In genomic region chr3:143963946-143964345, GRCh38 we compare ENCODE assay signal across 24 cellular contexts.
"Had no signal": no experiment of that assay in that cellular context is flagged by ENCODE, and none has a peak within 500 bp of the region (broad histone marks: within the 10 kb centered on the region; RNA-seq: fewer than 3 reads in every experiment).

No MANE protein-coding gene starts in this region.

- H3K36me3 Mint-ChIP-seq: immature natural killer cell had no signal

- H3K4me3 Mint-ChIP-seq: effector memory CD8-positive, alpha-beta T cell; immature natural killer cell; naive thymus-derived CD8-positive, alpha-beta T cell had no signal

- H3K27ac Mint-ChIP-seq: activated naive CD4-positive, alpha-beta T cell treated with anti-CD3 and anti-CD28 coated beads, Interleukin-2, amount 50 U/mL, for 72 hours; effector memory CD8-positive, alpha-beta T cell; immature natural killer cell; naive thymus-derived CD8-positive, alpha-beta T cell had no signal

- ATAC-seq: activated naive CD4-positive, alpha-beta T cell treated with anti-CD3 and anti-CD28 coated beads, Interleukin-2, amount 50 U/mL, for 72 hours; effector memory CD8-positive, alpha-beta T cell; gastroesophageal sphincter; heart left ventricle; naive thymus-derived CD8-positive, alpha-beta T cell; psoas muscle; right cardiac atrium had no signal

- H3K4me3 ChIP-seq: cardiac muscle cell, gastroesophageal sphincter, heart left ventricle, psoas muscle, skin epidermis, thoracic aorta, upper lobe of left lung had no signal

- H3K4me1 ChIP-seq: gastroesophageal sphincter, heart left ventricle, psoas muscle, upper lobe of left lung had no signal

- DNase-seq: activated CD4-positive, CD25-positive, alpha-beta regulatory T cell treated with anti-CD3 and anti-CD28 coated beads, Interleukin-2, amount 50 U/mL, for 72 hours; activated CD8-positive, alpha-beta memory T cell treated with anti-CD3 and anti-CD28 coated beads for 24 hours; activated CD8-positive, alpha-beta memory T cell treated with anti-CD3 and anti-CD28 coated beads, Interleukin-2, amount 50 U/mL, for 48 hours; activated effector memory CD4-positive, alpha-beta T cell treated with anti-CD3 and anti-CD28 coated beads, Interleukin-2, amount 50 U/mL, for 16 hours; activated T-cell treated with anti-CD3 and anti-CD28 coated beads, Interleukin-2, amount 50 U/mL, for 48 hours; amniotic stem cell; dermis blood vessel endothelial cell; effector memory CD8-positive, alpha-beta T cell; heart left ventricle; immature natural killer cell; kidney glomerular epithelial cell; mesendoderm; naive thymus-derived CD8-positive, alpha-beta T cell; stimulated activated CD4-positive, alpha-beta T cell treated with anti-CD3 and anti-CD28 coated beads, Interleukin-15, amount 100 ng/mL, for 24 hours; stimulated activated CD4-positive, alpha-beta T cell treated with anti-CD3 and anti-CD28 coated beads, Interleukin-2, amount 100 ng/mL, for 48 hours had no signal

- H3K27ac ChIP-seq: cardiac muscle cell, gastroesophageal sphincter, heart left ventricle, psoas muscle, skin epidermis, thoracic aorta, upper lobe of left lung, VCaP had no signal

- H3K27me3 ChIP-seq: cardiac muscle cell, gastroesophageal sphincter, upper lobe of left lung had no signal

- H3K4me1 Mint-ChIP-seq: immature natural killer cell; naive thymus-derived CD8-positive, alpha-beta T cell had no signal

- H3K36me3 ChIP-seq: cardiac muscle cell, gastroesophageal sphincter, heart left ventricle, thoracic aorta, upper lobe of left lung had no signal

- H3K9me3 ChIP-seq: gastroesophageal sphincter, thoracic aorta, upper lobe of left lung had no signal
